Comparison of ENCODE assay signal across 8 cellular contexts in the genomic region with DNA sequence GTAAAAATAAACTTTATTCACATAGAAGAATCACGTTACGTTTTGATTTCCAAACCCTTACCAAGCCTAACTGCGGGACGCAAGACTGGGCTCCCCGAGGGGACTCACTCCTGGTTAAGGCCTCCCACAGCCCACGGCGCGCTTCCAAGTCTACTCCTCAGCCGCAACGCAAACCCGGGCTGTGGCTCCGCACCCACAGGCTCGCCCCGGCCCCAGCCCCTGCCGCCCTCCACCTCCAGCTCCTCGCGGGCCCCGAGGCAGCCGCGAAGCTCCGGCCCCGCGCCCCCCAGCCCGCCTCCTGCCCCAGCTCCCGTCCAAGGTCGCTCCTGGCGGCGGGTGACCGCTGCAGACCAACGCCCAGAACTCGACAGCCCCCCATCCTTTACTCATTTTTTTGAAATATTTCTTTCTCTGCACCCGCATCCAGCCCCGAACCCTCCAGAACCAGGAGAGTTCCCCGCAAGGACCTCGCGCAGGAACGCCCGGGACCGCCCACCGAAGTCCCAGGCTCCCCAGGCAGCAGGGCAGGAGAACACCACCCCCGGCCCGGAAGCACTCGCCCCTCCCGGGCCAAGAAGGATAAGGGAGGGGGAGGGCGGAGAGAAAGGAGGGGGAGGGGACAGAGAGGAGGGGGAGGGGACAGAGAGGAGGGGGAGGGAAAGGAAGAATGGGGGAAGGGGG. TPM values are rescaled to one million over a fixed set of nuclear protein-coding genes. Genes with fewer than 3 reads are reported as not detected.
A peak's percentile ranks its signal among the peaks of the same experiment; 100 is the strongest.
DNase-seq lines count a peak whose midpoint lies in the region; ATAC-seq and TF ChIP-seq lines count a peak whose summit lies in the region.

No MANE protein-coding gene starts in this region.

- CTCF ChIA-PET in AG04450 (lab: Charles Lee) = interaction anchor here (1.0 kb wide), 1 partner anchor 49 kb away, joined by 4 read pairs; no protein-coding TSS in a partner anchor

- POLR2A ChIA-PET in AG04450 (lab: Yijun Ruan, JAX) = interaction anchor here (1.0 to 2.2 kb wide), 2 partner anchors 9 to 227 kb away, joined by 3 to 11 read pairs; no protein-coding TSS in a partner anchor

- ATAC-seq in GM21381 (IDR thresholded peaks at IDR 0.05; ENCODE audit: unreplicated experiment) (peak; percentile 20), left lobe of liver (peak; percentile 67), GM21360 (IDR thresholded peaks at IDR 0.05; ENCODE audit: unreplicated experiment) (no peak)

- peak overlapping the region; percentile 86 for H3K4me3 ChIP-seq in AG04450 (ENCODE audit: low read depth, low read length)
- peak overlapping the region; percentile 82 for H3K4me3 ChIP-seq in coronary artery

- no peak for TF ChIP-seq CTCF in AG04450 (IDR thresholded peaks at IDR 0.05; ENCODE audit: low read depth, low read length)
- no peak for TF ChIP-seq CTCF in coronary artery (IDR thresholded peaks at IDR 0.05)

- DNase-seq in AG04450 (ENCODE audit: low read depth, low spot score) = no peak
- peak; percentile 31 for DNase-seq in NCI-H2227 treated with DMSO at 0.1 percent for 48 hours (lab: John Stamatoyannopoulos, UW)
- peak; percentile 64 to 73 for DNase-seq in activated CD4-positive, alpha-beta T cell treated with anti-CD3 and anti-CD28 coated beads for 4 hours
- peak; percentile 93 for DNase-seq in coronary artery (ENCODE audit: low spot score)
- peak; percentile 84 for DNase-seq in left lobe of liver (ENCODE audit: low spot score)
- peak; percentile 51 to 61 for DNase-seq in stimulated activated CD4-positive, alpha-beta T cell treated with anti-CD3 and anti-CD28 coated beads, Interleukin-1b, Interleukin-23, amount 100 ng/mL, for 4 hours (ENCODE audit: low read depth in 2 of 2)

- peak overlapping the region; percentile 80 for H3K27ac ChIP-seq in AG04450 (ENCODE audit: low read depth, low read length)
- peak overlapping the region; percentile 95 to 100 for H3K27ac ChIP-seq in coronary artery

- no peaks in the 10 kb centered on the region for H3K9me3 ChIP-seq in AG04450 (ENCODE audit: control insufficient read depth, insufficient read depth, low read length)

- H3K27me3 ChIP-seq in AG04450 (ENCODE audit: control insufficient read depth, insufficient read depth, low read length) = no peaks in the 10 kb centered on the region

RNA-seq across cellular contexts. Expression of a gene that starts 0.9 kb away (rescaled TPM):
- polyA plus RNA-seq in AG04450 (2011; rRNA removed) = 288 and 295 TPM in 2 replicates
- 272 and 340 TPM in 2 replicates for polyA minus RNA-seq in AG04450 (2011; rRNA and poly(A)+ RNA removed)
- total RNA-seq in left lobe of liver = 76.1 TPM
